Comparison of ENCODE assay signal across 28 cellular contexts in the genomic region with DNA sequence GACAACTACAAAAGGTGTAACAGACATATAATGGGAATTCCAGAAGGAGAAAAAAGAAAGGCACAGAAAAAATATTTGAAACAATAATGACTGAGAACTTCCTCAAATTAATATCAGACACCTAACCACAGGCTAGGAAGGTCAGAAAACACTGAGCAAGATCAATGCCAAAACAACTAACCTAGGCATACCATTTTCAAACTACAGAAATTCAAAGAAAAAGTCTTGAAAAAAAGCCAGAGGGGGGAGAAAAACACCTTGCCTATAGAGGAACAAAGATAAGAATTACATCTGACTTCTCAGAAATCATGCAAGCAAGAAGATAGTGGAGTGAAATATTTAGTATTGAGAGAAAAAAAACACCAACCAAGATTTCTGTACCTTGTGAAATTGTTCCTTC.
DNase-seq lines count a peak whose midpoint lies in the region; ATAC-seq, FAIRE-seq and TF ChIP-seq lines count a peak whose summit lies in the region.
"Had no signal": no experiment of that assay in that cellular context is flagged by ENCODE, and none has a peak within 500 bp of the region (broad histone marks: within the 10 kb centered on the region; RNA-seq: fewer than 3 reads in every experiment).

No MANE protein-coding gene starts in this region.

- BruUV-seq in HepG2 (replicated peaks; lab: Mats Ljungman, UMichigan) (TSS peak; percentile 34), GM12878 (replicated peaks; lab: Mats Ljungman, UMichigan) (TSS peak; percentile 20)

- no peaks in the 10 kb centered on the region for H3K4me1 ChIP-seq in HepG2 (ENCODE audit: insufficient read depth, low read length)
- H3K4me1 ChIP-seq in right lobe of liver: no peaks in the 10 kb centered on the region
- peaks cover 22% of the 10 kb centered on the region for H3K4me1 ChIP-seq in GM12878 (ENCODE audit: control insufficient read depth, insufficient read depth, low read length)

- no peaks in the 10 kb centered on the region for H3K79me2 ChIP-seq in HepG2 (ENCODE audit: insufficient read depth, low read length)
- H3K79me2 ChIP-seq in GM12878 (ENCODE audit: control insufficient read depth, insufficient read depth, low read length): no peaks in the 10 kb centered on the region

- H2AFZ ChIP-seq in HepG2 (ENCODE audit: low read length) (no peak overlapping the region), GM12878 (ENCODE audit: control insufficient read depth, low read depth, low read length) (no peak overlapping the region)

- H3K4me2 ChIP-seq in HepG2 (ENCODE audit: low read depth, low read length): no peak overlapping the region
- no peak overlapping the region for H3K4me2 ChIP-seq in GM12878 (ENCODE audit: control insufficient read depth, insufficient read depth)

- no peak for TF ChIP-seq EP300 in HepG2 (IDR thresholded peaks at IDR 0.05; ENCODE audit: low read depth in 2 of 2, low read length in 2 of 2)
- TF ChIP-seq EP300 in HepG2 (CRISPR knock-in tag; IDR thresholded peaks at IDR 0.05; ENCODE audit: borderline replicate concordance): no peak
- no peak for TF ChIP-seq EP300 in GM12878 (IDR thresholded peaks at IDR 0.05; ENCODE audit: borderline replicate concordance in 1 of 2, control insufficient read depth in 1 of 2, low read depth in 2 of 2, low read length in 2 of 2)

- POLR2A ChIA-PET in HepG2 (lab: Yijun Ruan, JAX): no interaction called here
- POLR2A ChIA-PET in T-cell (lab: Charles Lee): no interaction called here
- POLR2A ChIA-PET in GM12878 (lab: Charles Lee): no interaction called here

- in situ Hi-C loops in HepG2 (cut with HindIII; ENCODE audit: extremely low pct_ligation_motif_present, low pct_unique_long_range_greater_than_20kb): no loop called here
- in situ Hi-C loops in GM12878 (cut with MboI): no loop called here
- in situ Hi-C loops in ACHN (cut with HindIII; ENCODE audit: low pct_ligation_motif_present, low pct_unique_long_range_greater_than_20kb, low sequenced_read_pairs): no loop called here

- TF ChIP-seq RAD21 in HepG2 (CRISPR knock-in tag; IDR thresholded peaks at IDR 0.05) (no peak), GM12878 (IDR thresholded peaks at IDR 0.05; ENCODE audit: insufficient read depth, low read depth, low read length) (no peak)

- CTCF ChIA-PET in HepG2 (lab: Yijun Ruan, JAX; ENCODE audit: low intra/inter-chr PET ratio, low total read pairs): no interaction called here
- CTCF ChIA-PET in T-cell (lab: Charles Lee): no interaction called here
- CTCF ChIA-PET in GM12878 (lab: Yijun Ruan, JAX): no interaction called here

- H3K27ac ChIP-seq in HepG2 (ENCODE audit: extremely low read length, insufficient read depth, low read length) (no peak overlapping the region), right lobe of liver (no peak overlapping the region), GM12878 (ENCODE audit: control insufficient read depth, insufficient read depth) (no peak overlapping the region)
- H3K27ac ChIP-seq: left ventricle myocardium inferior, ovary, stomach, tibial artery had no signal

- DNase-seq in HepG2 (ENCODE audit: low spot score) (no peak), right lobe of liver (no peak), T-cell (no peak), GM12878 (ENCODE audit: low read depth, low spot score) (no peak), ACHN (no peak), T-helper 9 cell (no peak), SIG-M5 (lab: John Stamatoyannopoulos, UW) (no peak)
- DNase-seq in stimulated activated naive CD8-positive, alpha-beta T cell treated with anti-CD3 and anti-CD28 coated beads, Interleukin-15, amount 100 ng/mL, for 72 hours: no peak
- DNase-seq: activated naive CD4-positive, alpha-beta T cell; activated T-cell treated with anti-CD3 and anti-CD28 coated beads, Interleukin-2, amount 50 U/mL, for 24 hours; caudate nucleus; Kasumi-1; left ventricle myocardium inferior; NCI-H1048; NCI-H187; NCI-H524 treated with DMSO at 0.1 percent for 48 hours; nephron progenitor cell; ovary; retina; RPMI8226; stimulated activated CD4-positive, alpha-beta T cell treated with anti-CD3 and anti-CD28 coated beads, Interleukin-4, amount 100 ng/mL, for 1 hour; stomach; T1000; tibial artery had no signal

- no peak for TF ChIP-seq CTCF in HepG2 (CRISPR knock-in tag; IDR thresholded peaks at IDR 0.05)
- no peak for TF ChIP-seq CTCF in right lobe of liver (IDR thresholded peaks at IDR 0.05)
- no peak for TF ChIP-seq CTCF in GM12878 (IDR thresholded peaks at IDR 0.05 in 2 of 3, conservative IDR thresholded peaks at IDR 0.05 in 1 of 3; ENCODE audit: control insufficient read depth in 2 of 3, extremely low read depth in 1 of 3, insufficient read depth in 1 of 3, low read depth in 3 of 3, low read length in 3 of 3)

- H3K4me3 ChIP-seq in HepG2 (replicated peaks in 1 of 3; ENCODE audit: insufficient read depth in 1 of 3, low read depth in 2 of 3, low read length in 3 of 3): no peak overlapping the region
- no peak overlapping the region for H3K4me3 ChIP-seq in right lobe of liver
- no peak overlapping the region for H3K4me3 ChIP-seq in GM12878
- H3K4me3 ChIP-seq: left ventricle myocardium inferior, ovary, stomach, tibial artery had no signal

- H3K36me3 Mint-ChIP-seq in T-cell: peaks cover 12% of the 10 kb centered on the region

- H4K20me1 ChIP-seq in HepG2 (ENCODE audit: insufficient read depth, low read length): no peaks in the 10 kb centered on the region
- no peaks in the 10 kb centered on the region; the same call in 1 of the 2 replicates for H4K20me1 ChIP-seq in GM12878 (ENCODE audit: control insufficient read depth, insufficient read depth)

- TF ChIP-seq POLR2A in HepG2 (IDR thresholded peaks at IDR 0.05; ENCODE audit: insufficient read depth in 1 of 2, low read depth in 2 of 2, low read length in 2 of 2) (no peak), right lobe of liver (IDR thresholded peaks at IDR 0.05) (no peak), GM12878 (IDR thresholded peaks at IDR 0.05; ENCODE audit: low read depth, low read length) (no peak)

- H3K9ac ChIP-seq in HepG2 (ENCODE audit: insufficient read depth, low read depth, low read length) (no peak overlapping the region), GM12878 (ENCODE audit: control insufficient read depth, insufficient read depth, low read length) (no peak overlapping the region)

- H3K4me1 Mint-ChIP-seq in T-cell: peaks cover 53 to 59% (median 57%) of the 10 kb centered on the region in 3 donors
- H3K4me1 Mint-ChIP-seq in stimulated activated naive CD8-positive, alpha-beta T cell treated with anti-CD3 and anti-CD28 coated beads, Interleukin-15, amount 100 ng/mL, for 72 hours: peaks cover 65% of the 10 kb centered on the region

- no peaks in the 10 kb centered on the region for H3K27me3 Mint-ChIP-seq in T-cell
- no peaks in the 10 kb centered on the region for H3K27me3 Mint-ChIP-seq in stimulated activated naive CD8-positive, alpha-beta T cell treated with anti-CD3 and anti-CD28 coated beads, Interleukin-15, amount 100 ng/mL, for 72 hours
- H3K27me3 Mint-ChIP-seq: activated T-cell treated with anti-CD3 and anti-CD28 coated beads, Interleukin-2, amount 50 U/mL, for 24 hours had no signal

- H3K4me3 Mint-ChIP-seq in T-cell: peak overlapping the region in 1 of 3 donors; percentile 38
- no peak overlapping the region for H3K4me3 Mint-ChIP-seq in stimulated activated naive CD8-positive, alpha-beta T cell treated with anti-CD3 and anti-CD28 coated beads, Interleukin-15, amount 100 ng/mL, for 72 hours
- H3K4me3 Mint-ChIP-seq: activated T-cell treated with anti-CD3 and anti-CD28 coated beads, Interleukin-2, amount 50 U/mL, for 24 hours; CD14-positive monocyte; mesothelial cell of epicardium; nephron progenitor cell had no signal

- H3K27me3 ChIP-seq in HepG2 (ENCODE audit: control insufficient read depth in 1 of 2, insufficient read depth in 2 of 2, low read length in 2 of 2) (no peaks in the 10 kb centered on the region), right lobe of liver (no peaks in the 10 kb centered on the region), GM12878 (replicated peaks in 1 of 2; ENCODE audit: control insufficient read depth in 2 of 2, insufficient read depth in 2 of 2, low read length in 1 of 2) (no peaks in the 10 kb centered on the region)
- H3K27me3 ChIP-seq: ovary, stomach, tibial artery had no signal

- RAD21 ChIA-PET in GM12878 (lab: Charles Lee; ENCODE audit: unreplicated experiment): no interaction called here

- FAIRE-seq in HepG2 (lab: Jason Lieb, UNC) (no peak), GM12878 (lab: Jason Lieb, UNC) (no peak)
- FAIRE-seq: endothelial cell of umbilical vein, islet of Langerhans had no signal

- intact Hi-C loops in HepG2 (cut with micrococcal nuclease; ENCODE audit: unreplicated experiment) (no loop called here), right lobe of liver (cut with DNase I) (no loop called here), GM12878 (cut with micrococcal nuclease; ENCODE audit: unreplicated experiment) (no loop called here)

- H3K9me3 Mint-ChIP-seq in T-cell: peaks cover 8 to 12% (median 8%) of the 10 kb centered on the region in 3 donors
- H3K9me3 Mint-ChIP-seq in stimulated activated naive CD8-positive, alpha-beta T cell treated with anti-CD3 and anti-CD28 coated beads, Interleukin-15, amount 100 ng/mL, for 72 hours: no peaks in the 10 kb centered on the region
- H3K9me3 Mint-ChIP-seq: activated T-cell treated with anti-CD3 and anti-CD28 coated beads, Interleukin-2, amount 50 U/mL, for 24 hours had no signal

- H3K36me3 ChIP-seq in HepG2 (replicated peaks in 1 of 2; ENCODE audit: control insufficient read depth in 1 of 2, insufficient read depth in 2 of 2, low read length in 2 of 2) (peaks cover 1 to 6% of the 10 kb centered on the region in 2 experiments; a peak in 1 of 5 replicates), right lobe of liver (no peaks in the 10 kb centered on the region), GM12878 (ENCODE audit: control insufficient read depth in 2 of 2, insufficient read depth in 2 of 2, low read length in 1 of 2) (no peaks in the 10 kb centered on the region)
- H3K36me3 ChIP-seq: left ventricle myocardium inferior, ovary, stomach, tibial artery had no signal

- H3K27ac Mint-ChIP-seq in T-cell: peak overlapping the region; percentile 36 to 62
- peak overlapping the region; percentile 31 to 53 for H3K27ac Mint-ChIP-seq in stimulated activated naive CD8-positive, alpha-beta T cell treated with anti-CD3 and anti-CD28 coated beads, Interleukin-15, amount 100 ng/mL, for 72 hours
- H3K27ac Mint-ChIP-seq: activated T-cell treated with anti-CD3 and anti-CD28 coated beads, Interleukin-2, amount 50 U/mL, for 24 hours; mesothelial cell of epicardium; nephron progenitor cell had no signal

- ATAC-seq in HepG2: no peak
- no peak for ATAC-seq in right lobe of liver
- peak in 1 of 4 experiments; percentile 21 for ATAC-seq in T-cell (replicated peaks in 1 of 4)
- no peak for ATAC-seq in GM12878
- no peak for ATAC-seq in stimulated activated naive CD8-positive, alpha-beta T cell treated with anti-CD3 and anti-CD28 coated beads, Interleukin-15, amount 100 ng/mL, for 72 hours

- H3K9me3 ChIP-seq in HepG2 (ENCODE audit: low read length) (no peaks in the 10 kb centered on the region), right lobe of liver (no peaks in the 10 kb centered on the region), GM12878 (replicated peaks; ENCODE audit: control insufficient read depth, insufficient read depth, low read length) (no peaks in the 10 kb centered on the region; the same call in 2 of the 3 replicates)
- H3K9me3 ChIP-seq: ovary, stomach, tibial artery had no signal

- SMC1A ChIA-PET in GM12878 (lab: Charles Lee; ENCODE audit: uncharacterized antibody, unreplicated experiment): no interaction called here
